31 cellular contexts compared by ENCODE assay signal in genomic region chr12:114885501-114885900, GRCh38.
"Had no signal": no experiment of that assay in that cellular context is flagged by ENCODE, and none has a peak within 500 bp of the region (broad histone marks: within the 10 kb centered on the region; RNA-seq: fewer than 3 reads in every experiment).

No MANE protein-coding gene starts in this region.

- ATAC-seq: activated CD4-positive, alpha-beta T cell treated with anti-CD3 and anti-CD28 coated beads for 36 hours; activated CD8-positive, alpha-beta memory T cell treated with anti-CD3 and anti-CD28 coated beads, Interleukin-2, amount 10 ng/mL, durations not matched to agents 7 days and 5 days; activated CD8-positive, alpha-beta T cell treated with anti-CD3 and anti-CD28 coated beads, Interleukin-2, amount 10 ng/mL, durations not matched to agents 7 days and 5 days; activated naive CD8-positive, alpha-beta T cell treated with anti-CD3 and anti-CD28 coated beads, Interleukin-2, amount 50 U/mL, for 24 hours; body of pancreas; effector memory CD8-positive, alpha-beta T cell; gastroesophageal sphincter had no signal

- H3K9me3 Mint-ChIP-seq: activated naive CD4-positive, alpha-beta T cell treated with anti-CD3 and anti-CD28 coated beads for 36 hours; activated naive CD4-positive, alpha-beta T cell treated with anti-CD3 and anti-CD28 coated beads, Interleukin-2, amount 50 U/mL, for 24 hours; activated naive CD8-positive, alpha-beta T cell treated with anti-CD3 and anti-CD28 coated beads, Interleukin-2, amount 50 U/mL, for 24 hours; activated T-helper 2 cell treated with anti-CD3 and anti-CD28 coated beads, Interferon-gamma antibody, Interleukin-2, Interleukin-4, amounts not matched to agents 10 μg/mL and 5 μg/mL and 100 μg/mL, durations not matched to agents 14 hours and 24 hours and 36 hours had no signal

- H3K27me3 ChIP-seq: adrenal gland, body of pancreas had no signal

- H3K27ac ChIP-seq: adrenal gland, body of pancreas, epithelial cell of prostate, esophagus squamous epithelium, gastroesophageal sphincter had no signal

- H3K4me3 Mint-ChIP-seq: activated CD4-positive, alpha-beta memory T cell treated with anti-CD3 and anti-CD28 coated beads for 36 hours; activated CD4-positive, alpha-beta T cell treated with anti-CD3 and anti-CD28 coated beads for 36 hours; activated CD4-positive, alpha-beta T cell treated with anti-CD3 and anti-CD28 coated beads, Interleukin-2, amount 10 ng/mL, durations not matched to agents 24 days and 14 days; activated CD8-positive, alpha-beta memory T cell treated with anti-CD3 and anti-CD28 coated beads, Interleukin-2, amount 10 ng/mL, durations not matched to agents 7 days and 5 days; activated CD8-positive, alpha-beta T cell treated with anti-CD3 and anti-CD28 coated beads, Interleukin-2, amount 10 ng/mL, durations not matched to agents 7 days and 5 days; activated naive CD4-positive, alpha-beta T cell treated with anti-CD3 and anti-CD28 coated beads for 36 hours; activated naive CD4-positive, alpha-beta T cell treated with anti-CD3 and anti-CD28 coated beads, Interleukin-2, amount 50 U/mL, for 24 hours; activated naive CD8-positive, alpha-beta T cell treated with anti-CD3 and anti-CD28 coated beads for 36 hours; activated naive CD8-positive, alpha-beta T cell treated with anti-CD3 and anti-CD28 coated beads, Interleukin-2, amount 50 U/mL, for 24 hours; activated T-helper 1 cell treated with anti-CD3 and anti-CD28 coated beads, Interleukin-12 subunit alpha, Interleukin-12 subunit beta, Interleukin-2, Interleukin-4 antibody, amounts not matched to agents 30 ng/mL and 10 ng/mL and 1 ng/mL, durations not matched to agents 14 hours and 24 hours and 36 hours; effector memory CD8-positive, alpha-beta T cell had no signal

- H3K36me3 Mint-ChIP-seq: activated CD4-positive, alpha-beta memory T cell treated with anti-CD3 and anti-CD28 coated beads for 36 hours; activated CD8-positive, alpha-beta memory T cell treated with anti-CD3 and anti-CD28 coated beads, Interleukin-2, amount 10 ng/mL, durations not matched to agents 7 days and 5 days; activated naive CD4-positive, alpha-beta T cell treated with anti-CD3 and anti-CD28 coated beads, Interleukin-2, amount 50 U/mL, for 24 hours; activated naive CD8-positive, alpha-beta T cell treated with anti-CD3 and anti-CD28 coated beads for 36 hours had no signal

- DNase-seq: activated CD4-positive, alpha-beta memory T cell treated with anti-CD3 and anti-CD28 coated beads for 36 hours; activated CD4-positive, alpha-beta T cell treated with anti-CD3 and anti-CD28 coated beads for 36 hours; activated CD4-positive, alpha-beta T cell treated with anti-CD3 and anti-CD28 coated beads, Interleukin-2, amount 10 ng/mL, durations not matched to agents 24 days and 14 days; activated CD4-positive, CD25-positive, alpha-beta regulatory T cell; activated CD4-positive, CD25-positive, alpha-beta regulatory T cell treated with anti-CD3 and anti-CD28 coated beads, Interleukin-2, amount 50 U/mL, for 72 hours; activated CD8-positive, alpha-beta memory T cell treated with anti-CD3 and anti-CD28 coated beads, Interleukin-2, amount 10 ng/mL, durations not matched to agents 7 days and 5 days; activated CD8-positive, alpha-beta memory T cell treated with anti-CD3 and anti-CD28 coated beads, Interleukin-2, amount 50 U/mL, for 4 hours; activated CD8-positive, alpha-beta T cell treated with anti-CD3 and anti-CD28 coated beads, Interleukin-2, amount 10 ng/mL, durations not matched to agents 7 days and 5 days; activated effector memory CD4-positive, alpha-beta T cell treated with anti-CD3 and anti-CD28 coated beads, Interleukin-2, amount 50 U/mL, for 16 hours; activated naive CD4-positive, alpha-beta T cell treated with anti-CD3 and anti-CD28 coated beads for 36 hours; activated naive CD8-positive, alpha-beta T cell treated with anti-CD3 and anti-CD28 coated beads for 36 hours; activated naive CD8-positive, alpha-beta T cell treated with anti-CD3 and anti-CD28 coated beads, Interleukin-2, amount 50 U/mL, for 24 hours; activated T-cell treated with anti-CD3 and anti-CD28 coated beads, Interleukin-2, amount 50 U/mL, for 1 hour; activated T-cell treated with anti-CD3 and anti-CD28 coated beads, Interleukin-2, amount 50 U/mL, for 48 hours; adrenal gland; amygdala; aorta; body of pancreas; caudate nucleus; cortex of kidney; dermis blood vessel endothelial cell; effector CD4-positive, alpha-beta T cell; effector memory CD8-positive, alpha-beta T cell; esophagus squamous epithelium; foreskin melanocyte; T-helper 2 cell had no signal

- H3K4me1 Mint-ChIP-seq: activated CD4-positive, alpha-beta T cell treated with anti-CD3 and anti-CD28 coated beads for 36 hours; activated CD4-positive, alpha-beta T cell treated with anti-CD3 and anti-CD28 coated beads, Interleukin-2, amount 10 ng/mL, durations not matched to agents 24 days and 14 days; activated CD8-positive, alpha-beta memory T cell treated with anti-CD3 and anti-CD28 coated beads, Interleukin-2, amount 10 ng/mL, durations not matched to agents 7 days and 5 days; activated naive CD4-positive, alpha-beta T cell treated with anti-CD3 and anti-CD28 coated beads, Interleukin-2, amount 50 U/mL, for 24 hours; activated naive CD8-positive, alpha-beta T cell treated with anti-CD3 and anti-CD28 coated beads for 36 hours; activated naive CD8-positive, alpha-beta T cell treated with anti-CD3 and anti-CD28 coated beads, Interleukin-2, amount 50 U/mL, for 24 hours had no signal

- H3K4me3 ChIP-seq: adrenal gland, body of pancreas, esophagus squamous epithelium, gastroesophageal sphincter had no signal

- H3K27me3 Mint-ChIP-seq: activated CD4-positive, alpha-beta memory T cell treated with anti-CD3 and anti-CD28 coated beads for 36 hours; activated CD4-positive, alpha-beta T cell treated with anti-CD3 and anti-CD28 coated beads for 36 hours; activated CD4-positive, alpha-beta T cell treated with anti-CD3 and anti-CD28 coated beads, Interleukin-2, amount 10 ng/mL, durations not matched to agents 24 days and 14 days; activated CD8-positive, alpha-beta memory T cell treated with anti-CD3 and anti-CD28 coated beads, Interleukin-2, amount 10 ng/mL, durations not matched to agents 7 days and 5 days; effector memory CD8-positive, alpha-beta T cell had no signal

- H3K36me3 ChIP-seq: adrenal gland, esophagus squamous epithelium, gastroesophageal sphincter had no signal

- H3K4me1 ChIP-seq: adrenal gland, body of pancreas, esophagus squamous epithelium, gastroesophageal sphincter had no signal

- H3K9me3 ChIP-seq: adrenal gland, body of pancreas, esophagus squamous epithelium, gastroesophageal sphincter had no signal

- H3K27ac Mint-ChIP-seq: activated CD4-positive, alpha-beta memory T cell treated with anti-CD3 and anti-CD28 coated beads for 36 hours; activated CD4-positive, alpha-beta T cell treated with anti-CD3 and anti-CD28 coated beads for 36 hours; activated CD4-positive, alpha-beta T cell treated with anti-CD3 and anti-CD28 coated beads, Interleukin-2, amount 10 ng/mL, durations not matched to agents 24 days and 14 days; activated CD8-positive, alpha-beta memory T cell treated with anti-CD3 and anti-CD28 coated beads, Interleukin-2, amount 10 ng/mL, durations not matched to agents 7 days and 5 days; activated CD8-positive, alpha-beta T cell treated with anti-CD3 and anti-CD28 coated beads, Interleukin-2, amount 10 ng/mL, durations not matched to agents 7 days and 5 days; activated naive CD4-positive, alpha-beta T cell treated with anti-CD3 and anti-CD28 coated beads for 36 hours; activated naive CD4-positive, alpha-beta T cell treated with anti-CD3 and anti-CD28 coated beads, Interleukin-2, amount 50 U/mL, for 24 hours; activated naive CD8-positive, alpha-beta T cell treated with anti-CD3 and anti-CD28 coated beads for 36 hours; activated naive CD8-positive, alpha-beta T cell treated with anti-CD3 and anti-CD28 coated beads, Interleukin-2, amount 50 U/mL, for 24 hours; activated T-helper 1 cell treated with anti-CD3 and anti-CD28 coated beads, Interleukin-12 subunit alpha, Interleukin-12 subunit beta, Interleukin-2, Interleukin-4 antibody, amounts not matched to agents 30 ng/mL and 10 ng/mL and 1 ng/mL, durations not matched to agents 14 hours and 24 hours and 36 hours; activated T-helper 2 cell treated with anti-CD3 and anti-CD28 coated beads, Interferon-gamma antibody, Interleukin-2, Interleukin-4, amounts not matched to agents 10 μg/mL and 5 μg/mL and 100 μg/mL, durations not matched to agents 14 hours and 24 hours and 36 hours; effector memory CD8-positive, alpha-beta T cell had no signal
